ENCODE assay signal across 17 cellular contexts in the genomic region with DNA sequence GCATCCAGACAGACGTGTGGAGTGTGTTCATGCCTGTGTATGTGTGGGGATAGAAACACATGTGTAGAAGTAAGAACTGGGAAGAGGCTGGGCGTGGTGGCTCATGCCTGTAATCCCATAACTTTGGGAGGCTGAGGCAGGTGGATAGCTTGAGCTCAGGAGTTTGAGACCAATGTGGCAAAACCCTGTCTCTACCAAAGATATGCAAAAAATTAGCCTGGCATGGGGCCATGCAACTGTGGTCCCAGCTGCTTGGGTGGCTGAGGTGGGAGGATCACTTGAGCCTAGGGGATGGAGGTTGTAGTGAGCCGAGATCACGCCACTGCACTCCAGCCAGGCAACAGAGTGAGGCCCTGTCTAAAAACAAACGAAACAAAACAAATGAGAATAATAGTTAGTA.
"Had no signal": no experiment of that assay in that cellular context is flagged by ENCODE, and none has a peak within 500 bp of the region (broad histone marks: within the 10 kb centered on the region; RNA-seq: fewer than 3 reads in every experiment).

No MANE protein-coding gene starts in this region.

- H3K4me1 ChIP-seq: prostate gland, sigmoid colon had no signal

- H3K4me3 ChIP-seq: mucosa of descending colon, prostate gland, sigmoid colon had no signal

- H3K9me3 ChIP-seq: mucosa of descending colon, prostate gland, sigmoid colon had no signal

- H3K27me3 ChIP-seq: sigmoid colon had no signal

- ATAC-seq: activated CD8-positive, alpha-beta memory T cell treated with anti-CD3 and anti-CD28 coated beads, Interleukin-2, amount 10 ng/mL, durations not matched to agents 7 days and 5 days; activated T-cell treated with anti-CD3 and anti-CD28 coated beads, Interleukin-2, amount 50 U/mL, for 4 hours; left lobe of liver; mucosa of descending colon; natural killer cell had no signal

- H3K36me3 ChIP-seq: prostate gland, sigmoid colon had no signal

- H3K27ac ChIP-seq: prostate gland, sigmoid colon had no signal

- DNase-seq: activated CD4-positive, alpha-beta T cell treated with anti-CD3 and anti-CD28 coated beads, Interleukin-2, amount 50 U/mL, for 4 hours; activated CD4-positive, CD25-positive, alpha-beta regulatory T cell treated with anti-CD3 and anti-CD28 coated beads, Interleukin-2, amount 50 U/mL, for 72 hours; activated CD8-positive, alpha-beta memory T cell treated with anti-CD3 and anti-CD28 coated beads, Interleukin-2, amount 10 ng/mL, durations not matched to agents 7 days and 5 days; activated effector memory CD4-positive, alpha-beta T cell treated with anti-CD3 and anti-CD28 coated beads, Interleukin-2, amount 50 U/mL, for 16 hours; activated naive CD8-positive, alpha-beta T cell treated with anti-CD3 and anti-CD28 coated beads for 36 hours; activated T-cell treated with anti-CD3 and anti-CD28 coated beads, Interleukin-2, amount 50 U/mL, for 4 hours; endodermal cell; erythroblast; immature natural killer cell; mucosa of descending colon; natural killer cell; occipital lobe; sigmoid colon; stimulated activated CD4-positive, alpha-beta T cell treated with anti-CD3 and anti-CD28 coated beads, Interleukin-12 subunit alpha, Interleukin-12 subunit beta, amount 100 ng/mL, for 4 hours; stimulated activated naive CD4-positive, alpha-beta T cell had no signal
